Comparison of ENCODE assay signal across 8 cellular contexts in the genomic region with DNA sequence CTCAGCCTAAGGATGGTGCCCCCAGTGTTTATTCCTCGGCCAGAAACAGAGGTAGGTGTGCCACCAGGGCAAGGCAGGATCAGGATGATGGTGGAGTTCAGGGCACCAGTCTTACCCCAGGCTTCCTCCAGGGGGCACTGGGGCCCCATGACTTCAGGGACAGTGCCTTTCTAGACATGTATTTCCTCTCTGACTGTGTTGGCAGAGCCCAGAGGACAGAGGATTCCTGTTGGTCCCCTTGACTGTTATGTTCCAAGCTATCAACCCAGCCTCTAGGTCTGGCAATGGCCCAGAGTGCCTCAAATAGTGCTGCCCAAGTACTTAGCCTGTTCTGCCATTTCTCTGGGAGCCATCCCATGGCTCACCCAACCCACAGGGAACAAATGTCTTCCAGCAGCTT. TPM values are rescaled to one million over a fixed set of nuclear protein-coding genes. Genes with fewer than 3 reads are reported as not detected.
DNase-seq lines count a peak whose midpoint lies in the region; ATAC-seq and TF ChIP-seq lines count a peak whose summit lies in the region.

No MANE protein-coding gene starts in this region.

- peaks cover 7% of the 10 kb centered on the region for H3K36me3 ChIP-seq in suprapubic skin

- no peaks in the 10 kb centered on the region for H3K27me3 Mint-ChIP-seq in activated T-helper 2 cell treated with anti-CD3 and anti-CD28 coated beads, Interferon-gamma antibody, Interleukin-2, Interleukin-4, amounts not matched to agents 10 μg/mL and 5 μg/mL and 100 μg/mL, durations not matched to agents 14 hours and 24 hours and 36 hours (ENCODE audit: low read depth)

- H3K9me3 Mint-ChIP-seq in activated T-helper 2 cell treated with anti-CD3 and anti-CD28 coated beads, Interferon-gamma antibody, Interleukin-2, Interleukin-4, amounts not matched to agents 10 μg/mL and 5 μg/mL and 100 μg/mL, durations not matched to agents 14 hours and 24 hours and 36 hours: no peaks in the 10 kb centered on the region

- H3K27ac ChIP-seq in suprapubic skin: no peak overlapping the region

- H3K4me3 ChIP-seq in fibroblast of villous mesenchyme (ENCODE audit: low read depth, low read length) (no peak overlapping the region), suprapubic skin (no peak overlapping the region)

- TF ChIP-seq CTCF in fibroblast of villous mesenchyme (IDR thresholded peaks at IDR 0.05; ENCODE audit: insufficient read depth, low read depth, low read length) (peak; percentile 93), suprapubic skin (IDR thresholded peaks at IDR 0.05) (peak; percentile 91 to 93)

- peak overlapping the region; percentile 93 for H3K27ac Mint-ChIP-seq in activated T-helper 2 cell treated with anti-CD3 and anti-CD28 coated beads, Interferon-gamma antibody, Interleukin-2, Interleukin-4, amounts not matched to agents 10 μg/mL and 5 μg/mL and 100 μg/mL, durations not matched to agents 14 hours and 24 hours and 36 hours

- no peaks in the 10 kb centered on the region for H3K9me3 ChIP-seq in suprapubic skin

- intact Hi-C loops in activated T-helper 2 cell treated with anti-CD3 and anti-CD28 coated beads, Interferon-gamma antibody, Interleukin-2, Interleukin-4, amounts not matched to agents 10 μg/mL and 5 μg/mL and 100 μg/mL, durations not matched to agents 14 hours and 24 hours and 36 hours (cut with micrococcal nuclease): loop anchor here (1.0 to 5.0 kb wide), 4 partner anchors 42 to 819 kb away; a partner anchor contains a TSS

- H3K4me1 ChIP-seq in suprapubic skin: peaks cover 59% of the 10 kb centered on the region

- ATAC-seq in HG02973 (IDR thresholded peaks at IDR 0.05; ENCODE audit: unreplicated experiment): peak; percentile 25
- ATAC-seq in GM18873 (IDR thresholded peaks at IDR 0.05; ENCODE audit: low FRiP score, unreplicated experiment): no peak

- WGBS in suprapubic skin: 0% methylated on average over 1 of the region's 1 CpG

- TF ChIP-seq POLR2A in suprapubic skin (IDR thresholded peaks at IDR 0.05): no peak

- H3K4me1 Mint-ChIP-seq in activated T-helper 2 cell treated with anti-CD3 and anti-CD28 coated beads, Interferon-gamma antibody, Interleukin-2, Interleukin-4, amounts not matched to agents 10 μg/mL and 5 μg/mL and 100 μg/mL, durations not matched to agents 14 hours and 24 hours and 36 hours (ENCODE audit: low read depth): peaks cover 63% of the 10 kb centered on the region

- peak; percentile 79 for DNase-seq in COLO829 (ENCODE audit: low spot score)
- peak; percentile 39 to 63 for DNase-seq in SHP77 (lab: John Stamatoyannopoulos, UW)
- peak; percentile 77 for DNase-seq in activated T-helper 2 cell treated with anti-CD3 and anti-CD28 coated beads, Interferon-gamma antibody, Interleukin-2, Interleukin-4, amounts not matched to agents 10 μg/mL and 5 μg/mL and 100 μg/mL, durations not matched to agents 14 hours and 24 hours and 36 hours (ENCODE audit: low spot score)
- peak; percentile 65 for DNase-seq in fibroblast of villous mesenchyme (ENCODE audit: low read depth)
- DNase-seq in occipital lobe (lab: John Stamatoyannopoulos, UW): peak; percentile 35
- peak in 1 of 2 donors; percentile 87 for DNase-seq in suprapubic skin (ENCODE audit: low spot score in 2 of 2)

- H3K4me3 Mint-ChIP-seq in activated T-helper 2 cell treated with anti-CD3 and anti-CD28 coated beads, Interferon-gamma antibody, Interleukin-2, Interleukin-4, amounts not matched to agents 10 μg/mL and 5 μg/mL and 100 μg/mL, durations not matched to agents 14 hours and 24 hours and 36 hours (ENCODE audit: low read depth): peak overlapping the region; percentile 95

- peaks cover 60% of the 10 kb centered on the region for H3K36me3 Mint-ChIP-seq in activated T-helper 2 cell treated with anti-CD3 and anti-CD28 coated beads, Interferon-gamma antibody, Interleukin-2, Interleukin-4, amounts not matched to agents 10 μg/mL and 5 μg/mL and 100 μg/mL, durations not matched to agents 14 hours and 24 hours and 36 hours (ENCODE audit: low read depth)

- no peaks in the 10 kb centered on the region for H3K27me3 ChIP-seq in suprapubic skin

- TF ChIP-seq EP300 in suprapubic skin (IDR thresholded peaks at IDR 0.05): no peak

RNA-seq across cellular contexts. Expression of a gene that starts 2.8 kb away (rescaled TPM):
- total RNA-seq in activated T-helper 2 cell treated with anti-CD3 and anti-CD28 coated beads, Interferon-gamma antibody, Interleukin-2, Interleukin-4, amounts not matched to agents 10 μg/mL and 5 μg/mL and 100 μg/mL, durations not matched to agents 14 hours and 24 hours and 36 hours: 61.7 and 68.7 TPM in 2 replicates
- total RNA-seq in fibroblast of villous mesenchyme (8.6 and 10.0 TPM in 2 replicates), occipital lobe (6.9 TPM), suprapubic skin (10 to 100 TPM in 1 of 4 donors, 1 to 10 TPM in 3; 3.8 to 10.6 (median 8.4) TPM)

RNA-seq across cellular contexts. Expression of a gene that starts 4.6 kb away (rescaled TPM):
- total RNA-seq in activated T-helper 2 cell treated with anti-CD3 and anti-CD28 coated beads, Interferon-gamma antibody, Interleukin-2, Interleukin-4, amounts not matched to agents 10 μg/mL and 5 μg/mL and 100 μg/mL, durations not matched to agents 14 hours and 24 hours and 36 hours: 35.2 and 37.2 TPM in 2 replicates
- total RNA-seq in fibroblast of villous mesenchyme (9.1 and 13.5 TPM in 2 replicates), occipital lobe (13.6 TPM), suprapubic skin (1 to 10 TPM; 1.3 to 3.7 (median 2.2) TPM)

RNA-seq across cellular contexts. Expression of a gene that starts 39.4 kb away (rescaled TPM):
- 351 and 355 TPM in 2 replicates for total RNA-seq in activated T-helper 2 cell treated with anti-CD3 and anti-CD28 coated beads, Interferon-gamma antibody, Interleukin-2, Interleukin-4, amounts not matched to agents 10 μg/mL and 5 μg/mL and 100 μg/mL, durations not matched to agents 14 hours and 24 hours and 36 hours
- total RNA-seq in fibroblast of villous mesenchyme (0.86 and 0.97 TPM in 2 replicates), occipital lobe (0.16 TPM), suprapubic skin (10 to 100 TPM; 12.8 to 20.5 (median 14.7) TPM)

RNA-seq across cellular contexts. Expression of a gene that starts 44.8 kb away (rescaled TPM):
- 178 and 190 TPM in 2 replicates for total RNA-seq in activated T-helper 2 cell treated with anti-CD3 and anti-CD28 coated beads, Interferon-gamma antibody, Interleukin-2, Interleukin-4, amounts not matched to agents 10 μg/mL and 5 μg/mL and 100 μg/mL, durations not matched to agents 14 hours and 24 hours and 36 hours
- total RNA-seq in fibroblast of villous mesenchyme (19.0 and 26.7 TPM in 2 replicates), occipital lobe (5.5 TPM), suprapubic skin (100 to 1,000 TPM in 2 of 4 donors, 10 to 100 TPM in 2; 71.5 to 120 (median 99.4) TPM)

Comparison
In these comparisons a context has a peak if more than half of its experiments do, and no peak if none do; other contexts are left out.
1. RNA of a gene that starts 39.4 kb away (total RNA-seq): 351 to 355 TPM in activated T-helper 2 cell treated with anti-CD3 and anti-CD28 coated beads, Interferon-gamma antibody, Interleukin-2, Interleukin-4, amounts not matched to agents 10 μg/mL and 5 μg/mL and 100 μg/mL, durations not matched to agents 14 hours and 24 hours and 36 hours; 12.8 to 20.5 TPM in suprapubic skin, 0.86 to 0.97 TPM in fibroblast of villous mesenchyme and 0.16 TPM in occipital lobe (single experiment); every median in the first group is over 10 times any median in the second.